1 cellular context compared by ENCODE assay signal in the genomic region with DNA sequence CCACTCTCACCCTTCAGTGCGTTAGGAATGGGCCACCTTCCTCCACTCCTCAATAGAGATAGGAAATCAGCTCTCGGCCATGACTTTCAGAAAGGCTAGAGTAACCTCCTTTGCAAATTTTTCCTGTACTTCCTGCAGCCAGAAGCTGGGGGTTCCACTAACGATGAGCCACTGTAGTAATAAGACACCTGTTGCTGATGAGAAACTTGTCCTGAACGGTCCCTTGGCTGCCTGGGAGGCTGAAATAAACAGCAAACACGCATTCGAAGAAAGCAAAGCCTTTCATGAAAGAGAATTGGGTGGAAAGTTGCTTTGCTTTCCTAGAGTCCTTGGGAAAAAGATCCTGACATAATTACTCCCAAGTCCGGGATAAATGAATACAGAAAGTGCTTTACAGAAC.
TF ChIP-seq lines count a peak whose summit lies in the region.

No MANE protein-coding gene starts in this region.

TF ChIP-seq in WTC11, 78 proteins besides CTCF, POLR2A, EP300 and RAD21 (continued from another document):
- TF ChIP-seq, protein P1, sequence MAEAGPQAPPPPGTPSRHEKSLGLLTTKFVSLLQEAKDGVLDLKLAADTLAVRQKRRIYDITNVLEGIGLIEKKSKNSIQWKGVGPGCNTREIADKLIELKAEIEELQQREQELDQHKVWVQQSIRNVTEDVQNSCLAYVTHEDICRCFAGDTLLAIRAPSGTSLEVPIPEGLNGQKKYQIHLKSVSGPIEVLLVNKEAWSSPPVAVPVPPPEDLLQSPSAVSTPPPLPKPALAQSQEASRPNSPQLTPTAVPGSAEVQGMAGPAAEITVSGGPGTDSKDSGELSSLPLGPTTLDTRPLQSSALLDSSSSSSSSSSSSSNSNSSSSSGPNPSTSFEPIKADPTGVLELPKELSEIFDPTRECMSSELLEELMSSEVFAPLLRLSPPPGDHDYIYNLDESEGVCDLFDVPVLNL (CRISPR knock-in tag; IDR thresholded peaks at IDR 0.05; ENCODE audit: borderline replicate concordance, low read depth): no peak
- TF ChIP-seq FOXP1 (CRISPR knock-in tag; IDR thresholded peaks at IDR 0.05; ENCODE audit: borderline replicate concordance): no peak
- TF ChIP-seq, protein P2, sequence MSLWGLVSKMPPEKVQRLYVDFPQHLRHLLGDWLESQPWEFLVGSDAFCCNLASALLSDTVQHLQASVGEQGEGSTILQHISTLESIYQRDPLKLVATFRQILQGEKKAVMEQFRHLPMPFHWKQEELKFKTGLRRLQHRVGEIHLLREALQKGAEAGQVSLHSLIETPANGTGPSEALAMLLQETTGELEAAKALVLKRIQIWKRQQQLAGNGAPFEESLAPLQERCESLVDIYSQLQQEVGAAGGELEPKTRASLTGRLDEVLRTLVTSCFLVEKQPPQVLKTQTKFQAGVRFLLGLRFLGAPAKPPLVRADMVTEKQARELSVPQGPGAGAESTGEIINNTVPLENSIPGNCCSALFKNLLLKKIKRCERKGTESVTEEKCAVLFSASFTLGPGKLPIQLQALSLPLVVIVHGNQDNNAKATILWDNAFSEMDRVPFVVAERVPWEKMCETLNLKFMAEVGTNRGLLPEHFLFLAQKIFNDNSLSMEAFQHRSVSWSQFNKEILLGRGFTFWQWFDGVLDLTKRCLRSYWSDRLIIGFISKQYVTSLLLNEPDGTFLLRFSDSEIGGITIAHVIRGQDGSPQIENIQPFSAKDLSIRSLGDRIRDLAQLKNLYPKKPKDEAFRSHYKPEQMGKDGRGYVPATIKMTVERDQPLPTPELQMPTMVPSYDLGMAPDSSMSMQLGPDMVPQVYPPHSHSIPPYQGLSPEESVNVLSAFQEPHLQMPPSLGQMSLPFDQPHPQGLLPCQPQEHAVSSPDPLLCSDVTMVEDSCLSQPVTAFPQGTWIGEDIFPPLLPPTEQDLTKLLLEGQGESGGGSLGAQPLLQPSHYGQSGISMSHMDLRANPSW (CRISPR knock-in tag; conservative IDR thresholded peaks at IDR 0.05; ENCODE audit: low read depth): no peak
- TF ChIP-seq EMX1 (CRISPR knock-in tag; IDR thresholded peaks at IDR 0.05): no peak
- TF ChIP-seq, protein P3, sequence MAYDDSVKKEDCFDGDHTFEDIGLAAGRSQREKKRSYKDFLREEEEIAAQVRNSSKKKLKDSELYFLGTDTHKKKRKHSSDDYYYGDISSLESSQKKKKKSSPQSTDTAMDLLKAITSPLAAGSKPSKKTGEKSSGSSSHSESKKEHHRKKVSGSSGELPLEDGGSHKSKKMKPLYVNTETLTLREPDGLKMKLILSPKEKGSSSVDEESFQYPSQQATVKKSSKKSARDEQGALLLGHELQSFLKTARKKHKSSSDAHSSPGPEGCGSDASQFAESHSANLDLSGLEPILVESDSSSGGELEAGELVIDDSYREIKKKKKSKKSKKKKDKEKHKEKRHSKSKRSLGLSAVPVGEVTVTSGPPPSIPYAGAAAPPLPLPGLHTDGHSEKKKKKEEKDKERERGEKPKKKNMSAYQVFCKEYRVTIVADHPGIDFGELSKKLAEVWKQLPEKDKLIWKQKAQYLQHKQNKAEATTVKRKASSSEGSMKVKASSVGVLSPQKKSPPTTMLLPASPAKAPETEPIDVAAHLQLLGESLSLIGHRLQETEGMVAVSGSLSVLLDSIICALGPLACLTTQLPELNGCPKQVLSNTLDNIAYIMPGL (CRISPR knock-in tag; IDR thresholded peaks at IDR 0.05): no peak
- TF ChIP-seq CREB1 (CRISPR knock-in tag; IDR thresholded peaks at IDR 0.05): no peak
- TF ChIP-seq FOXJ3 (CRISPR knock-in tag; IDR thresholded peaks at IDR 0.05; ENCODE audit: borderline replicate concordance): no peak
- no peak for TF ChIP-seq NFE2L1 (CRISPR knock-in tag; IDR thresholded peaks at IDR 0.05)
- TF ChIP-seq ZNF219 (CRISPR knock-in tag; IDR thresholded peaks at IDR 0.05; ENCODE audit: borderline replicate concordance): no peak
- no peak for TF ChIP-seq HMGA2 (CRISPR knock-in tag; IDR thresholded peaks at IDR 0.05)
- TF ChIP-seq, protein P4, sequence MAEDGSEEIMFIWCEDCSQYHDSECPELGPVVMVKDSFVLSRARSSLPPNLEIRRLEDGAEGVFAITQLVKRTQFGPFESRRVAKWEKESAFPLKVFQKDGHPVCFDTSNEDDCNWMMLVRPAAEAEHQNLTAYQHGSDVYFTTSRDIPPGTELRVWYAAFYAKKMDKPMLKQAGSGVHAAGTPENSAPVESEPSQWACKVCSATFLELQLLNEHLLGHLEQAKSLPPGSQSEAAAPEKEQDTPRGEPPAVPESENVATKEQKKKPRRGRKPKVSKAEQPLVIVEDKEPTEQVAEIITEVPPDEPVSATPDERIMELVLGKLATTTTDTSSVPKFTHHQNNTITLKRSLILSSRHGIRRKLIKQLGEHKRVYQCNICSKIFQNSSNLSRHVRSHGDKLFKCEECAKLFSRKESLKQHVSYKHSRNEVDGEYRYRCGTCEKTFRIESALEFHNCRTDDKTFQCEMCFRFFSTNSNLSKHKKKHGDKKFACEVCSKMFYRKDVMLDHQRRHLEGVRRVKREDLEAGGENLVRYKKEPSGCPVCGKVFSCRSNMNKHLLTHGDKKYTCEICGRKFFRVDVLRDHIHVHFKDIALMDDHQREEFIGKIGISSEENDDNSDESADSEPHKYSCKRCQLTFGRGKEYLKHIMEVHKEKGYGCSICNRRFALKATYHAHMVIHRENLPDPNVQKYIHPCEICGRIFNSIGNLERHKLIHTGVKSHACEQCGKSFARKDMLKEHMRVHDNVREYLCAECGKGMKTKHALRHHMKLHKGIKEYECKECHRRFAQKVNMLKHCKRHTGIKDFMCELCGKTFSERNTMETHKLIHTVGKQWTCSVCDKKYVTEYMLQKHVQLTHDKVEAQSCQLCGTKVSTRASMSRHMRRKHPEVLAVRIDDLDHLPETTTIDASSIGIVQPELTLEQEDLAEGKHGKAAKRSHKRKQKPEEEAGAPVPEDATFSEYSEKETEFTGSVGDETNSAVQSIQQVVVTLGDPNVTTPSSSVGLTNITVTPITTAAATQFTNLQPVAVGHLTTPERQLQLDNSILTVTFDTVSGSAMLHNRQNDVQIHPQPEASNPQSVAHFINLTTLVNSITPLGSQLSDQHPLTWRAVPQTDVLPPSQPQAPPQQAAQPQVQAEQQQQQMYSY (CRISPR knock-in tag; IDR thresholded peaks at IDR 0.05): no peak
- TF ChIP-seq, protein P5, sequence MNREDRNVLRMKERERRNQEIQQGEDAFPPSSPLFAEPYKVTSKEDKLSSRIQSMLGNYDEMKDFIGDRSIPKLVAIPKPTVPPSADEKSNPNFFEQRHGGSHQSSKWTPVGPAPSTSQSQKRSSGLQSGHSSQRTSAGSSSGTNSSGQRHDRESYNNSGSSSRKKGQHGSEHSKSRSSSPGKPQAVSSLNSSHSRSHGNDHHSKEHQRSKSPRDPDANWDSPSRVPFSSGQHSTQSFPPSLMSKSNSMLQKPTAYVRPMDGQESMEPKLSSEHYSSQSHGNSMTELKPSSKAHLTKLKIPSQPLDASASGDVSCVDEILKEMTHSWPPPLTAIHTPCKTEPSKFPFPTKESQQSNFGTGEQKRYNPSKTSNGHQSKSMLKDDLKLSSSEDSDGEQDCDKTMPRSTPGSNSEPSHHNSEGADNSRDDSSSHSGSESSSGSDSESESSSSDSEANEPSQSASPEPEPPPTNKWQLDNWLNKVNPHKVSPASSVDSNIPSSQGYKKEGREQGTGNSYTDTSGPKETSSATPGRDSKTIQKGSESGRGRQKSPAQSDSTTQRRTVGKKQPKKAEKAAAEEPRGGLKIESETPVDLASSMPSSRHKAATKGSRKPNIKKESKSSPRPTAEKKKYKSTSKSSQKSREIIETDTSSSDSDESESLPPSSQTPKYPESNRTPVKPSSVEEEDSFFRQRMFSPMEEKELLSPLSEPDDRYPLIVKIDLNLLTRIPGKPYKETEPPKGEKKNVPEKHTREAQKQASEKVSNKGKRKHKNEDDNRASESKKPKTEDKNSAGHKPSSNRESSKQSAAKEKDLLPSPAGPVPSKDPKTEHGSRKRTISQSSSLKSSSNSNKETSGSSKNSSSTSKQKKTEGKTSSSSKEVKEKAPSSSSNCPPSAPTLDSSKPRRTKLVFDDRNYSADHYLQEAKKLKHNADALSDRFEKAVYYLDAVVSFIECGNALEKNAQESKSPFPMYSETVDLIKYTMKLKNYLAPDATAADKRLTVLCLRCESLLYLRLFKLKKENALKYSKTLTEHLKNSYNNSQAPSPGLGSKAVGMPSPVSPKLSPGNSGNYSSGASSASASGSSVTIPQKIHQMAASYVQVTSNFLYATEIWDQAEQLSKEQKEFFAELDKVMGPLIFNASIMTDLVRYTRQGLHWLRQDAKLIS (CRISPR knock-in tag; IDR thresholded peaks at IDR 0.05; ENCODE audit: borderline replicate concordance): no peak
